In the genomic region with DNA sequence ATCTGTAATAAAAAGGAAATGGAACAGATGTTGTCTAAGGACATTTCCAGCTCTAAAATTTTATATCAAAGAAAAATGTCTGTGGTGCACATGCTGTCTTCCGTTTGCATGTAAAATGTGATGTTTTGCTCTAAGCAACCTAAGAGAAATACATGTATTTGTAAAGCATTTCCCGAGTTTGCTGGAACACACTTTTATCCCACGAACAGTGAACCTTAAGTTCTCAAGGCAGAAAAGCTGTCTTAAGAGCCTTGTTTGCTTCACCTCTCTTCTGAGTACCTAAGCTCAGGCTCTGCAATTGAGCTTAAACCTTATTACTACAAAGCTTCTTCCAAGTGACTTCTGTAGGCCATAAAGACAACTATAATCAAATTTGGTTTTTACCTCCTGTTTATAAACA, we compare ENCODE assay signal across 10 cellular contexts. TPM values are rescaled to one million over a fixed set of nuclear protein-coding genes. Genes with fewer than 3 reads are reported as not detected.
DNase-seq lines count a peak whose midpoint lies in the region; ATAC-seq, FAIRE-seq and TF ChIP-seq lines count a peak whose summit lies in the region.
"Had no signal": no experiment of that assay in that cellular context is flagged by ENCODE, and none has a peak within 500 bp of the region (broad histone marks: within the 10 kb centered on the region; RNA-seq: fewer than 3 reads in every experiment).

No MANE protein-coding gene starts in this region.

- peaks cover 19% of the 10 kb centered on the region for H3K4me1 ChIP-seq in mesodermal cell (ENCODE audit: control insufficient read depth, insufficient read depth, low read length, poor library complexity, severe bottlenecking)
- H3K4me1 ChIP-seq in tibial artery: peaks cover 0 to 57% (median 21%) of the 10 kb centered on the region in 4 donors
- H3K4me1 ChIP-seq in pancreas: peaks cover 0 to 27% (median 16%) of the 10 kb centered on the region in 3 donors
- H3K4me1 ChIP-seq: BLaER1 had no signal

- TF ChIP-seq CTCF in tibial artery (IDR thresholded peaks at IDR 0.05) (no peak), pancreas (IDR thresholded peaks at IDR 0.05) (no peak)

- H3K27me3 Mint-ChIP-seq in activated naive CD4-positive, alpha-beta T cell treated with anti-CD3 and anti-CD28 coated beads, Interleukin-2, amount 50 U/mL, for 24 hours: no peaks in the 10 kb centered on the region

- H3K36me3 ChIP-seq in mesodermal cell (ENCODE audit: control insufficient read depth, insufficient read depth, low read length): no peaks in the 10 kb centered on the region
- H3K36me3 ChIP-seq in tibial artery: no peaks in the 10 kb centered on the region
- H3K36me3 ChIP-seq in pancreas: no peaks in the 10 kb centered on the region
- H3K36me3 ChIP-seq: BLaER1 had no signal

- H3K27me3 ChIP-seq in tibial artery (no peaks in the 10 kb centered on the region), pancreas (no peaks in the 10 kb centered on the region)
- H3K27me3 ChIP-seq: BLaER1, dorsolateral prefrontal cortex had no signal

- H3K4me1 Mint-ChIP-seq in activated naive CD4-positive, alpha-beta T cell treated with anti-CD3 and anti-CD28 coated beads, Interleukin-2, amount 50 U/mL, for 24 hours: peaks cover 48% of the 10 kb centered on the region

- H3K4me3 ChIP-seq in mesodermal cell (ENCODE audit: extremely low read depth, insufficient read depth, low read length, poor library complexity, severe bottlenecking) (no peak overlapping the region), tibial artery (no peak overlapping the region), pancreas (no peak overlapping the region)
- H3K4me3 ChIP-seq: BLaER1 had no signal

- H3K36me3 Mint-ChIP-seq in activated naive CD4-positive, alpha-beta T cell treated with anti-CD3 and anti-CD28 coated beads, Interleukin-2, amount 50 U/mL, for 24 hours: peaks cover 2% of the 10 kb centered on the region
- peaks cover 5 to 17% of the 10 kb centered on the region in 2 donors for H3K36me3 Mint-ChIP-seq in activated naive CD4-positive, alpha-beta T cell treated with anti-CD3 and anti-CD28 coated beads, Interleukin-2, amount 50 U/mL, for 72 hours

- no peaks in the 10 kb centered on the region for H3K9me3 Mint-ChIP-seq in activated naive CD4-positive, alpha-beta T cell treated with anti-CD3 and anti-CD28 coated beads, Interleukin-2, amount 50 U/mL, for 24 hours
- peaks cover 4% of the 10 kb centered on the region in 2 donors for H3K9me3 Mint-ChIP-seq in activated naive CD4-positive, alpha-beta T cell treated with anti-CD3 and anti-CD28 coated beads, Interleukin-2, amount 50 U/mL, for 72 hours

- DNase-seq in activated naive CD4-positive, alpha-beta T cell (lab: John Stamatoyannopoulos, UW): no peak
- no peak for DNase-seq in activated naive CD4-positive, alpha-beta T cell treated with anti-CD3 and anti-CD28 coated beads, Interleukin-2, amount 50 U/mL, for 72 hours (ENCODE audit: low spot score in 2 of 2)
- DNase-seq in tibial artery (no peak), pancreas (no peak), NCI-H2081 treated with DMSO at 0.1 percent for 48 hours (lab: John Stamatoyannopoulos, UW) (no peak), left lobe of liver (ENCODE audit: low spot score) (no peak)
- DNase-seq: dorsolateral prefrontal cortex had no signal

- peak overlapping the region; percentile 99 for H3K27ac Mint-ChIP-seq in activated naive CD4-positive, alpha-beta T cell treated with anti-CD3 and anti-CD28 coated beads, Interleukin-2, amount 50 U/mL, for 24 hours
- H3K27ac Mint-ChIP-seq in activated naive CD4-positive, alpha-beta T cell treated with anti-CD3 and anti-CD28 coated beads, Interleukin-2, amount 50 U/mL, for 72 hours: peak overlapping the region; percentile 97 to 98

- 72 to 81% methylated on average over 2 of the region's 3 CpGs for WGBS in mesodermal cell (ENCODE audit: insufficient coverage in 2 of 2), 2 experiments
- whole genome bisulfite sequencing in pancreas, 2 donors: 57 to 66% methylated on average over 3 of the region's 3 CpGs

- no peak for FAIRE-seq in pancreas (lab: Jason Lieb, UNC)

- no peaks in the 10 kb centered on the region for H3K9me3 ChIP-seq in mesodermal cell (ENCODE audit: control insufficient read depth, low read length)
- H3K9me3 ChIP-seq in tibial artery: no peaks in the 10 kb centered on the region
- no peaks in the 10 kb centered on the region for H3K9me3 ChIP-seq in pancreas
- H3K9me3 ChIP-seq: BLaER1 had no signal

- no peak for ATAC-seq in activated naive CD4-positive, alpha-beta T cell treated with anti-CD3 and anti-CD28 coated beads, Interleukin-2, amount 50 U/mL, for 72 hours
- no peak for ATAC-seq in pancreas
- ATAC-seq in left lobe of liver: no peak

- H3K27ac ChIP-seq in mesodermal cell (ENCODE audit: low read depth, low read length, severe bottlenecking) (peak overlapping the region; percentile 29), tibial artery (peak overlapping the region; percentile 53 to 54), pancreas (peak overlapping the region in 2 of 4 donors; percentile 48 to 69)
- H3K27ac ChIP-seq: BLaER1 had no signal

- intact Hi-C loops in tibial artery (cut with DNase I; ENCODE audit: low total_unique reads) (no loop called here), pancreas (cut with DNase I) (no loop called here)

- peak overlapping the region; percentile 97 for H3K4me3 Mint-ChIP-seq in activated naive CD4-positive, alpha-beta T cell treated with anti-CD3 and anti-CD28 coated beads, Interleukin-2, amount 50 U/mL, for 24 hours

RNA-seq across cellular contexts. Expression of a gene that starts 24.0 kb away (rescaled TPM):
- 100 to 1,000 TPM in 1 of 2 donors, 10 to 100 TPM in 1; 90.3 to 126 TPM for total RNA-seq in activated naive CD4-positive, alpha-beta T cell treated with anti-CD3 and anti-CD28 coated beads, Interleukin-2, amount 50 U/mL, for 72 hours
- 32.8 TPM for polyA plus RNA-seq in mesodermal cell (2013, experiment 1 of 2)
- polyA plus RNA-seq in mesodermal cell (2013, experiment 2 of 2): 40.1 TPM
- 10 to 100 TPM; 13.0 to 30.3 (median 16.0) TPM for total RNA-seq in pancreas
- polyA plus RNA-seq in pancreas: 10 to 100 TPM; 10.9 to 20.8 TPM
- 28.1 TPM for total RNA-seq in left lobe of liver
